ENCODE assay signal across 9 cellular contexts in the genomic region with DNA sequence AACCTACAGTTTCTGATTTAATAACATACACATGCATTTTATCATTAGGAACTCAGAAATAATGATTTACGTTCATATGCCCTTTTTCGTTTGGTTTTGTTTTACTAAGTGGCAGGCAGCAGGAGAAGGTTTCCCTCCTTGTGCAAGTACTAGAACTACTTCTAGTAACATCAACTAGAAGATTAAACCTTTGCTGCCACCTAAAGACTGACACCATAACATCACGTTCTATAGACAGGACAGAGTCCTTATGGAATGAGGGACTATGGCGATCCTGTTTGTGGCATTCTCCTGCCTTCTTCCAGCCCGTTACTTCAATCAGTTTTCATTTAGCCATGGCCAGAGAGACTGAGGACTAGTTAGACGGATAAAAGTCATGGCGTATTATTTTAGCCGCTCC. TPM values are rescaled to one million over a fixed set of nuclear protein-coding genes. Genes with fewer than 3 reads are reported as not detected.
A peak's percentile ranks its signal among the peaks of the same experiment; 100 is the strongest.
DNase-seq lines count a peak whose midpoint lies in the region; ATAC-seq, FAIRE-seq and TF ChIP-seq lines count a peak whose summit lies in the region.
"Had no signal": no experiment of that assay in that cellular context is flagged by ENCODE, and none has a peak within 500 bp of the region (broad histone marks: within the 10 kb centered on the region; RNA-seq: fewer than 3 reads in every experiment).

No MANE protein-coding gene starts in this region.

- no peak for TF ChIP-seq POLR2A in GM18505 (IDR thresholded peaks at IDR 0.05; ENCODE audit: borderline replicate concordance, extremely low read depth, insufficient read depth, insufficient read length)

- H3K4me3 ChIP-seq in epithelial cell of esophagus (ENCODE audit: low read length) (no peak overlapping the region), aorta (ENCODE audit: low read length in 2 of 2) (no peak overlapping the region)

- H3K27ac ChIP-seq in aorta (ENCODE audit: low read depth in 1 of 2, low read length in 2 of 2) = no peak overlapping the region

- no peak for TF ChIP-seq CTCF in epithelial cell of esophagus (IDR thresholded peaks at IDR 0.05; ENCODE audit: insufficient read depth, low read depth, low read length, missing control alignments)

- peak; percentile 51 for ATAC-seq in GM18511 (IDR thresholded peaks at IDR 0.05; ENCODE audit: unreplicated experiment)
- no peak for ATAC-seq in aorta (ENCODE audit: low FRiP score)
- no peak for ATAC-seq in HG03460 (IDR thresholded peaks at IDR 0.05; ENCODE audit: unreplicated experiment)
- no peak for ATAC-seq in GM18505 (IDR thresholded peaks at IDR 0.05; ENCODE audit: unreplicated experiment)

- H3K27me3 ChIP-seq in aorta (ENCODE audit: control insufficient read depth in 1 of 2, insufficient read depth in 2 of 2, low read length in 1 of 2) = no peaks in the 10 kb centered on the region

- WGBS in aorta, 2 donors = 7 to 16% methylated on average over 8 of the region's 8 CpGs

- FAIRE-seq in A204.1 (lab: Jason Lieb, UNC) = peak; percentile 93

- H3K9me3 ChIP-seq in aorta (ENCODE audit: control insufficient read depth, low read length) = no peaks in the 10 kb centered on the region

- no peaks in the 10 kb centered on the region for H3K4me1 ChIP-seq in aorta (ENCODE audit: control insufficient read depth in 1 of 2, insufficient read depth in 2 of 2, low read length in 2 of 2)

- H3K36me3 ChIP-seq in aorta (ENCODE audit: control insufficient read depth in 1 of 2, insufficient read depth in 2 of 2, low read length in 1 of 2) = no peaks in the 10 kb centered on the region

- peak; percentile 46 for DNase-seq in NCI-H69 (lab: John Stamatoyannopoulos, UW)
- peak; percentile 3 for DNase-seq in epithelial cell of esophagus (ENCODE audit: low read depth)
- DNase-seq in aorta = no peak
- DNase-seq in hepatic stellate cell (ENCODE audit: low spot score) = no peak

- intact Hi-C loops in aorta (cut with DNase I) = loop anchor here (2.0 to 5.0 kb wide), 2 partner anchors 392 to 395 kb away; no protein-coding TSS in a partner anchor

RNA-seq across cellular contexts. Expression of a gene that starts 53.2 kb away (rescaled TPM):
- not detected for total RNA-seq in aorta
- polyA plus RNA-seq in aorta = not detected
- total RNA-seq: activated CD8-positive, alpha-beta memory T cell treated with anti-CD3 and anti-CD28 coated beads for 36 hours had no signal

Comparison
In these comparisons a context has a peak if more than half of its experiments do, and no peak if none do; other contexts are left out.
1. DNase-seq: peak in NCI-H69 (single experiment) and epithelial cell of esophagus (single experiment); none in aorta (0 of 2) and hepatic stellate cell (single experiment).